ENCODE assay signal across 25 cellular contexts in the genomic region with DNA sequence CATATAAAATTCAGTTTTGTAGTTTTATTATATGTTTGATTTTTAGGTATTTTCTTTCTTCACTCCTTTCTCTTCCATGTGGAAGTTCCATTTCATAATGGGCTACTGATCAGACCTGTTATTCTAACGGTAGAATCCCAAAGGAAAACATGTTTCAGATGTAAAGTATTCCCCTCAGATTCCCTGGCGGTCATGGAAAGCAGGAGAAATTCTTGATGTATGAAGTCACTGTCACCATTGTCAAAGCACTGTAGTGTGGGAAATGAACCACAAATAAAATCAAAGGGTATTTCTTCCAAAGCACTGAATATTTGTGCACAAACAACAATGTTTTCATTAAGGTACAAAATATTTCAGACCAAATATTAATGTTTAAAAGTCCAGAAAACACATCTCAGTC.
A peak's percentile ranks its signal among the peaks of the same experiment; 100 is the strongest.
DNase-seq lines count a peak whose midpoint lies in the region; ATAC-seq, FAIRE-seq and TF ChIP-seq lines count a peak whose summit lies in the region.
"Had no signal": no experiment of that assay in that cellular context is flagged by ENCODE, and none has a peak within 500 bp of the region (broad histone marks: within the 10 kb centered on the region; RNA-seq: fewer than 3 reads in every experiment).

No MANE protein-coding gene starts in this region.

- H2BK20ac ChIP-seq in H1 (ENCODE audit: low read length), result no peak overlapping the region

- H3K4me3 ChIP-seq in NT2/D1 (ENCODE audit: insufficient read length, low read depth) (no peak overlapping the region), H1 (ENCODE audit: extremely low read depth in 1 of 4, insufficient read depth in 2 of 4, low read depth in 3 of 4, low read length in 4 of 4) (no peak overlapping the region)
- H3K4me3 ChIP-seq: BLaER1, dorsolateral prefrontal cortex, GM12878, heart right ventricle, right atrium auricular region, SJSA1 had no signal

- H2BK12ac ChIP-seq in H1 (ENCODE audit: low read depth, low read length), result no peak overlapping the region

- DNase-seq in ACHN, result peak; percentile 28
- peak; percentile 22 for DNase-seq in NT2/D1 (ENCODE audit: low read depth, low spot score)
- DNase-seq in H1 (ENCODE audit: low read depth in 1 of 2, low spot score in 2 of 2), result no peak
- DNase-seq in left kidney (ENCODE audit: low read depth, low spot score), result peak; percentile 29
- no peak for DNase-seq in foreskin keratinocyte
- DNase-seq in COR-L47 (lab: John Stamatoyannopoulos, UW), result no peak
- no peak for DNase-seq in NCI-H2081 treated with DMSO at 0.1 percent for 48 hours (lab: John Stamatoyannopoulos, UW)
- DNase-seq: activated CD4-positive, CD25-positive, alpha-beta regulatory T cell; activated T-cell treated with anti-CD3 and anti-CD28 coated beads, Interleukin-2, amount 50 U/mL, for 48 hours; dorsolateral prefrontal cortex; GF-D8; heart right ventricle; left colon; NCI-H187 treated with DMSO at 0.1 percent for 48 hours; NCI-H524; occipital lobe; PC-3; stimulated activated naive CD4-positive, alpha-beta T cell; trophoblast cell had no signal

- in situ Hi-C loops in ACHN (cut with HindIII; ENCODE audit: low pct_ligation_motif_present, low pct_unique_long_range_greater_than_20kb, low sequenced_read_pairs), result no loop called here

- H3K23me2 ChIP-seq in H1 (ENCODE audit: low read depth, low read length), result no peaks in the 10 kb centered on the region

- H4K5ac ChIP-seq in H1 (ENCODE audit: insufficient read length, low read depth, low read length), result no peak overlapping the region

- no peak overlapping the region for H3K56ac ChIP-seq in H1 (replicated peaks; ENCODE audit: insufficient read length, low read depth, low read length)

- no peak for TF ChIP-seq POLR2A in H1 (IDR thresholded peaks at IDR 0.05; ENCODE audit: control extremely low read depth in 1 of 2, low read depth in 2 of 2, low read length in 2 of 2)

- H3K4me1 ChIP-seq in NT2/D1 (ENCODE audit: insufficient read depth, insufficient read length) (no peaks in the 10 kb centered on the region), H1 (replicated peaks in 1 of 4; ENCODE audit: control insufficient read depth in 3 of 4, insufficient read depth in 4 of 4, low read length in 3 of 4) (peaks cover 0 to 5% (median under 1%) of the 10 kb centered on the region in 4 experiments; a peak in 2 of 7 replicates), foreskin keratinocyte (no peaks in the 10 kb centered on the region)
- H3K4me1 ChIP-seq: BLaER1, heart right ventricle, right atrium auricular region had no signal

- no peak for FAIRE-seq in H1 (lab: Jason Lieb, UNC)
- FAIRE-seq: GM12878 had no signal

- no peak overlapping the region for H2BK5ac ChIP-seq in H1 (ENCODE audit: low read depth, low read length)

- H3K9me3 ChIP-seq in NT2/D1 (ENCODE audit: insufficient read depth, low read length) (no peaks in the 10 kb centered on the region), H1 (ENCODE audit: insufficient read depth in 2 of 2, low read depth in 1 of 2, low read length in 1 of 2) (no peaks in the 10 kb centered on the region)
- H3K9me3 ChIP-seq: BLaER1, SJSA1 had no signal

- H4K91ac ChIP-seq in H1 (replicated peaks; ENCODE audit: insufficient read length, low read length), result no peak overlapping the region

- H3K9ac ChIP-seq in NT2/D1 (ENCODE audit: insufficient read length, low read depth) (no peak overlapping the region), H1 (replicated peaks in 1 of 4; ENCODE audit: extremely low read depth in 1 of 4, low read depth in 3 of 4, low read length in 3 of 4) (no peak overlapping the region)
- H3K9ac ChIP-seq: BLaER1 had no signal

- 37% methylated on average over 2 of the region's 2 CpGs; no CpG with 5 or more reads in 1 of the 2 experiments for WGBS in H1 (ENCODE audit: extremely low coverage in 1 of 2, insufficient coverage in 1 of 2, insufficient read length in 1 of 2, insufficient replicate concordance in 2 of 2, low coverage in 1 of 2, low lambda C conversion rate in 2 of 2, missing lambda C conversion rate in 1 of 2), 2 experiments

- TF ChIP-seq CTCF in H1 (IDR thresholded peaks at IDR 0.05; ENCODE audit: control extremely low read depth in 1 of 3, insufficient read depth in 1 of 3, low read depth in 1 of 3, low read length in 3 of 3) (no peak), foreskin keratinocyte (conservative IDR thresholded peaks at IDR 0.05) (no peak)

- H3K27ac ChIP-seq in H1 (ENCODE audit: low read depth, low read length) (no peak overlapping the region), foreskin keratinocyte (no peak overlapping the region)
- H3K27ac ChIP-seq: BLaER1, dorsolateral prefrontal cortex, heart right ventricle, right atrium auricular region, SJSA1 had no signal

- no peak overlapping the region for H3K4ac ChIP-seq in H1 (replicated peaks; ENCODE audit: insufficient read length, low read depth, low read length)

- H2BK120ac ChIP-seq in H1 (replicated peaks; ENCODE audit: low read depth, low read length), result no peak overlapping the region

- no peaks in the 10 kb centered on the region for H3K79me2 ChIP-seq in H1 (ENCODE audit: control insufficient read depth in 1 of 2, insufficient read depth in 2 of 2, low read length in 2 of 2)

- no peak overlapping the region for H4K8ac ChIP-seq in H1 (ENCODE audit: extremely low read depth, insufficient read depth, low read length)

- no peak overlapping the region for H2AK5ac ChIP-seq in H1 (ENCODE audit: low read depth, low read length)

- no peaks in the 10 kb centered on the region for H3K79me1 ChIP-seq in H1 (ENCODE audit: low read depth, low read length)

- H3K27me3 ChIP-seq in NT2/D1 (ENCODE audit: insufficient read depth, insufficient read length) (no peaks in the 10 kb centered on the region), H1 (replicated peaks in 1 of 4; ENCODE audit: control insufficient read depth in 3 of 4, extremely low read depth in 1 of 4, insufficient read depth in 3 of 4, low read length in 3 of 4) (no peaks in the 10 kb centered on the region), foreskin keratinocyte (no peaks in the 10 kb centered on the region)
- H3K27me3 ChIP-seq: BLaER1, heart right ventricle, right atrium auricular region, SJSA1 had no signal

- no peak overlapping the region for H3K18ac ChIP-seq in H1 (ENCODE audit: extremely low read depth, low read length)

- H3K36me3 ChIP-seq in NT2/D1 (ENCODE audit: insufficient read depth, insufficient read length, low read length), result no peaks in the 10 kb centered on the region
- no peaks in the 10 kb centered on the region for H3K36me3 ChIP-seq in H1 (ENCODE audit: control insufficient read depth in 2 of 4, insufficient read depth in 4 of 4, low read length in 3 of 4)
- H3K36me3 ChIP-seq: BLaER1, heart right ventricle, right atrium auricular region, SJSA1 had no signal

- H2BK15ac ChIP-seq in H1 (ENCODE audit: low read length), result no peak overlapping the region

- no peak overlapping the region for H3K4me2 ChIP-seq in H1 (ENCODE audit: insufficient read depth in 1 of 2, low read depth in 2 of 2, low read length in 2 of 2)
- H3K4me2 ChIP-seq: BLaER1 had no signal

- ATAC-seq in foreskin keratinocyte (no peak), HG02970 (IDR thresholded peaks at IDR 0.05; ENCODE audit: low FRiP score, unreplicated experiment) (no peak)
- ATAC-seq: activated naive CD4-positive, alpha-beta T cell treated with anti-CD3 and anti-CD28 coated beads, Interleukin-2, amount 50 U/mL, for 72 hours; GM12878; heart right ventricle; left colon; PC-3 had no signal

- H3K14ac ChIP-seq in H1 (ENCODE audit: insufficient read length), result no peak overlapping the region

- POLR2A ChIA-PET in H1 (lab: Charles Lee; ENCODE audit: partially characterized antibody), result no interaction called here

- H4K20me1 ChIP-seq in H1 (replicated peaks in 1 of 2; ENCODE audit: control insufficient read depth in 1 of 2, insufficient read depth in 2 of 2, low read length in 2 of 2), result no peaks in the 10 kb centered on the region
- H4K20me1 ChIP-seq: BLaER1 had no signal

- CTCF ChIA-PET in H1 (lab: Charles Lee; ENCODE audit: partially characterized antibody), result no interaction called here

- no peak for TF ChIP-seq EP300 in H1 (IDR thresholded peaks at IDR 0.05; ENCODE audit: borderline replicate concordance in 1 of 2, low read depth in 2 of 2, low read length in 2 of 2)

- no peak overlapping the region for H3K23ac ChIP-seq in H1 (ENCODE audit: insufficient read length)

- TF ChIP-seq RAD21 in H1 (IDR thresholded peaks at IDR 0.05 in 1 of 2, conservative IDR thresholded peaks at IDR 0.05 in 1 of 2; ENCODE audit: low read depth in 2 of 2, low read length in 2 of 2), result no peak

- H2AFZ ChIP-seq in H1 (ENCODE audit: low read length), result no peak overlapping the region

TF ChIP-seq in H1, 55 proteins besides CTCF, POLR2A, EP300 and RAD21:
- TF ChIP-seq RNF2 (IDR thresholded peaks at IDR 0.05; ENCODE audit: borderline replicate concordance, low read depth, low read length, missing control alignments, poor library complexity, severe bottlenecking), result no peak
- no peak for TF ChIP-seq PHF8 (conservative IDR thresholded peaks at IDR 0.05; ENCODE audit: low read depth, low read length)
- no peak for TF ChIP-seq EGR1 (IDR thresholded peaks at IDR 0.05; ENCODE audit: borderline replicate concordance, low read depth, low read length)
- TF ChIP-seq JUND (IDR thresholded peaks at IDR 0.05; ENCODE audit: low read length), result peak; percentile 84
- TF ChIP-seq CHD1 (IDR thresholded peaks at IDR 0.05; ENCODE audit: low read depth, low read length), result no peak
- TF ChIP-seq CHD2 (IDR thresholded peaks at IDR 0.05; ENCODE audit: low read length), result no peak
- peak; percentile 37; the same call in 1 of the 2 replicates for TF ChIP-seq TEAD4 (IDR thresholded peaks at IDR 0.05; ENCODE audit: low read depth, low read length)
- TF ChIP-seq TCF12 (IDR thresholded peaks at IDR 0.05; ENCODE audit: low read depth, low read length), result no peak
- TF ChIP-seq JUN (IDR thresholded peaks at IDR 0.05; ENCODE audit: low read depth, low read length), result peak; percentile 85
- TF ChIP-seq NANOG (IDR thresholded peaks at IDR 0.05; ENCODE audit: insufficient read depth, low read depth, low read length, poor library complexity, severe bottlenecking), result no peak
- TF ChIP-seq SIX5 (IDR thresholded peaks at IDR 0.05; ENCODE audit: low read depth, low read length), result no peak
- no peak for TF ChIP-seq SIN3A (conservative IDR thresholded peaks at IDR 0.05 in 1 of 2, IDR thresholded peaks at IDR 0.05 in 1 of 2; ENCODE audit: low read depth in 1 of 2, low read length in 2 of 2)
- TF ChIP-seq BCL11A (IDR thresholded peaks at IDR 0.05; ENCODE audit: low read depth in 2 of 2, low read length in 2 of 2), result no peak
- TF ChIP-seq RXRA (IDR thresholded peaks at IDR 0.05; ENCODE audit: insufficient read depth, low read depth, low read length), result no peak

Comparison
In these comparisons a context has a peak if more than half of its experiments do, and no peak if none do; other contexts are left out.
1. DNase-seq: peak in ACHN (single experiment), NT2/D1 (single experiment) and left kidney (single experiment); none in H1 (0 of 2), foreskin keratinocyte (0 of 2), COR-L47 (single experiment) and NCI-H2081 treated with DMSO at 0.1 percent for 48 hours (single experiment).